Comparison of ENCODE assay signal across 28 cellular contexts in the genomic region with DNA sequence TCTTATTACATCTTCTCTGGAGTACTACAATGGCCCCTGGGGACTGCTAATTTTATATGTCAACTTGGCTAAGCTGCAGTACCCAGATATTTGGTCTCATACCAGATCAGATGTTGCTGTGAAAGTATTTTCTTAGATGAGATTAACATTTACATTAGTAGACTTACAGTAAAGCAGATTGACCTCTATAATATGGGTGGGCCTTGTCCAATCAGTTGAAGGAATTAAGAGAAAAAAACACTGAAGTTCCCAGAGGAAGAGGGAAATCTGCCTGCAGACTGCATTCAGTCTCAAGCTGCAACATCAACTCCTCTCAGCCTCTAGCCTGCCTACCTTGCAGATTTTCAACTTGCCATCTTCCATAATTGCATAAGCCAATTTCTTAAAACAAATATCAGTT.
"Had no signal": no experiment of that assay in that cellular context is flagged by ENCODE, and none has a peak within 500 bp of the region (broad histone marks: within the 10 kb centered on the region; RNA-seq: fewer than 3 reads in every experiment).

No MANE protein-coding gene starts in this region.

- H3K9me3 Mint-ChIP-seq: neural progenitor cell had no signal

- H3K4me2 ChIP-seq: neural progenitor cell had no signal

- H2AFZ ChIP-seq: neural progenitor cell, parathyroid adenoma had no signal

- H3K27ac Mint-ChIP-seq: nephron; neural progenitor cell; progenitor cell of endocrine pancreas; stimulated activated effector memory CD8-positive, alpha-beta T cell treated with anti-CD3 and anti-CD28 coated beads, Interleukin-12 subunit alpha, Interleukin-12 subunit beta, amount 100 ng/mL, for 72 hours; stimulated activated naive B cell treated with anti-CD40 and anti-IgM and Interleukin-4, amounts not matched to agents 10 μg/mL and 1 μg/mL and 100 μg/mL, for 72 hours; stimulated activated naive CD8-positive, alpha-beta T cell treated with anti-CD3 and anti-CD28 coated beads, Interleukin-15, Interleukin-2, amounts not matched to agents 100 ng/mL and 50 ng/mL, for 24 hours had no signal

- DNase-seq: occipital lobe; ovary; posterior cingulate gyrus; psoas muscle; right cardiac atrium; right lobe of liver; sigmoid colon; small intestine; stimulated activated CD4-positive, alpha-beta T cell treated with anti-CD3 and anti-CD28 coated beads, Interleukin-15, amount 100 ng/mL, for 24 hours; stimulated activated CD4-positive, alpha-beta T cell treated with anti-CD3 and anti-CD28 coated beads, Interleukin-2, amount 100 ng/mL, for 24 hours; stimulated activated CD4-positive, alpha-beta T cell treated with anti-CD3 and anti-CD28 coated beads, Interleukin-2, amount 100 ng/mL, for 48 hours; stimulated activated CD4-positive, alpha-beta T cell treated with anti-CD3 and anti-CD28 coated beads, Interleukin-4, amount 100 ng/mL, for 24 hours; stimulated activated naive B cell treated with anti-CD40 and anti-IgM and Interleukin-4, amounts not matched to agents 10 μg/mL and 1 μg/mL and 100 μg/mL, for 72 hours; stimulated activated naive CD4-positive, alpha-beta T cell treated with Interleukin-2 at 50 U/mL for 16 hours; stomach; thyroid gland; trophoblast cell; upper lobe of left lung had no signal

- H3K4me1 ChIP-seq: neural progenitor cell, parathyroid adenoma, right lobe of liver, sigmoid colon, stomach, thyroid gland, tibial nerve, upper lobe of left lung, vagina had no signal

- H3K27ac ChIP-seq: neural progenitor cell, ovary, parathyroid adenoma, psoas muscle, right lobe of liver, sigmoid colon, stomach, thoracic aorta, thyroid gland, tibial nerve, upper lobe of left lung, vagina had no signal

- ATAC-seq: psoas muscle; right cardiac atrium; right lobe of liver; stimulated activated effector memory CD8-positive, alpha-beta T cell treated with anti-CD3 and anti-CD28 coated beads, Interleukin-12 subunit alpha, Interleukin-12 subunit beta, amount 100 ng/mL, for 72 hours; stimulated activated naive B cell treated with anti-CD40 and anti-IgM and Interleukin-4, amounts not matched to agents 10 μg/mL and 1 μg/mL and 100 μg/mL, for 72 hours had no signal

- H3K9ac ChIP-seq: neural progenitor cell, parathyroid adenoma had no signal

- H3K36me3 Mint-ChIP-seq: neural progenitor cell; stimulated activated effector memory CD8-positive, alpha-beta T cell treated with anti-CD3 and anti-CD28 coated beads, Interleukin-12 subunit alpha, Interleukin-12 subunit beta, amount 100 ng/mL, for 72 hours; stimulated activated naive B cell treated with anti-CD40 and anti-IgM and Interleukin-4, amounts not matched to agents 10 μg/mL and 1 μg/mL and 100 μg/mL, for 72 hours had no signal

- H3K4me3 Mint-ChIP-seq: nephron; neural progenitor cell; stimulated activated effector memory CD8-positive, alpha-beta T cell treated with anti-CD3 and anti-CD28 coated beads, Interleukin-12 subunit alpha, Interleukin-12 subunit beta, amount 100 ng/mL, for 72 hours; stimulated activated naive B cell treated with anti-CD40 and anti-IgM and Interleukin-4, amounts not matched to agents 10 μg/mL and 1 μg/mL and 100 μg/mL, for 72 hours; stimulated activated naive CD8-positive, alpha-beta T cell treated with anti-CD3 and anti-CD28 coated beads, Interleukin-15, Interleukin-2, amounts not matched to agents 100 ng/mL and 50 ng/mL, for 24 hours had no signal

- H3K79me2 ChIP-seq: parathyroid adenoma had no signal

- H3K36me3 ChIP-seq: neural progenitor cell, ovary, right lobe of liver, sigmoid colon, stomach, thoracic aorta, thyroid gland, tibial nerve, upper lobe of left lung, vagina had no signal

- H3K4me3 ChIP-seq: neural progenitor cell, ovary, psoas muscle, right lobe of liver, sigmoid colon, stomach, thoracic aorta, thyroid gland, tibial nerve, upper lobe of left lung, vagina had no signal

- FAIRE-seq: small intestine, urothelium cell line had no signal

- H3K9me3 ChIP-seq: ovary, right lobe of liver, sigmoid colon, thoracic aorta, thyroid gland, vagina had no signal

- H3K4me1 Mint-ChIP-seq: nephron; neural progenitor cell; stimulated activated effector memory CD8-positive, alpha-beta T cell treated with anti-CD3 and anti-CD28 coated beads, Interleukin-12 subunit alpha, Interleukin-12 subunit beta, amount 100 ng/mL, for 72 hours; stimulated activated naive B cell treated with anti-CD40 and anti-IgM and Interleukin-4, amounts not matched to agents 10 μg/mL and 1 μg/mL and 100 μg/mL, for 72 hours had no signal

- H3K27me3 ChIP-seq: neural progenitor cell, ovary, right lobe of liver, sigmoid colon, stomach, thyroid gland, tibial nerve, upper lobe of left lung, vagina had no signal
